Comparison of ENCODE assay signal across 17 cellular contexts in genomic region chr4:156595041-156595440, GRCh38.
"Had no signal": no experiment of that assay in that cellular context is flagged by ENCODE, and none has a peak within 500 bp of the region (broad histone marks: within the 10 kb centered on the region; RNA-seq: fewer than 3 reads in every experiment).

No MANE protein-coding gene starts in this region.

- H3K9me3 ChIP-seq: pancreas, sigmoid colon, thoracic aorta had no signal

- ATAC-seq: activated CD8-positive, alpha-beta T cell treated with anti-CD3 and anti-CD28 coated beads, Interleukin-2, amount 10 ng/mL, durations not matched to agents 7 days and 5 days; stimulated activated effector memory CD8-positive, alpha-beta T cell treated with anti-CD3 and anti-CD28 coated beads, Interleukin-12 subunit alpha, Interleukin-12 subunit beta, amount 100 ng/mL, for 72 hours had no signal

- DNase-seq: activated B cell treated with CpG ODN at 0.5 μM for 24 hours; activated CD4-positive, alpha-beta T cell treated with anti-CD3 and anti-CD28 coated beads for 48 hours; activated CD8-positive, alpha-beta memory T cell treated with anti-CD3 and anti-CD28 coated beads, Interleukin-2, amount 50 U/mL, for 4 hours; activated CD8-positive, alpha-beta T cell treated with anti-CD3 and anti-CD28 coated beads, Interleukin-2, amount 10 ng/mL, durations not matched to agents 7 days and 5 days; activated effector memory CD4-positive, alpha-beta T cell treated with anti-CD3 and anti-CD28 coated beads, Interleukin-2, amount 50 U/mL, for 16 hours; activated T-cell treated with anti-CD3 and anti-CD28 coated beads, Interleukin-2, amount 50 U/mL, for 48 hours; endodermal cell; glutamatergic neuron; stimulated activated CD4-positive, alpha-beta T cell treated with anti-CD3 and anti-CD28 coated beads, Interleukin-12 subunit alpha, Interleukin-12 subunit beta, amount 100 ng/mL, for 4 hours; T-helper 2 cell had no signal

- H3K4me3 Mint-ChIP-seq: activated B cell treated with CpG ODN at 0.5 μM for 24 hours; activated CD8-positive, alpha-beta T cell treated with anti-CD3 and anti-CD28 coated beads, Interleukin-2, amount 10 ng/mL, durations not matched to agents 7 days and 5 days; activated naive CD4-positive, alpha-beta T cell treated with anti-CD3 and anti-CD28 coated beads, Interleukin-2, amount 50 U/mL, for 24 hours; endodermal cell; neural progenitor cell; stimulated activated effector memory CD8-positive, alpha-beta T cell treated with anti-CD3 and anti-CD28 coated beads, Interleukin-12 subunit alpha, Interleukin-12 subunit beta, amount 100 ng/mL, for 72 hours had no signal

- FAIRE-seq: pancreas, TTC549 had no signal

- H3K36me3 Mint-ChIP-seq: activated naive CD4-positive, alpha-beta T cell treated with anti-CD3 and anti-CD28 coated beads, Interleukin-2, amount 50 U/mL, for 24 hours; neural progenitor cell; stimulated activated effector memory CD8-positive, alpha-beta T cell treated with anti-CD3 and anti-CD28 coated beads, Interleukin-12 subunit alpha, Interleukin-12 subunit beta, amount 100 ng/mL, for 72 hours had no signal

- H3K9ac ChIP-seq: neural progenitor cell had no signal

- H3K9me3 Mint-ChIP-seq: activated naive CD4-positive, alpha-beta T cell treated with anti-CD3 and anti-CD28 coated beads, Interleukin-2, amount 50 U/mL, for 24 hours; neural progenitor cell had no signal

- H3K4me3 ChIP-seq: neural progenitor cell, pancreas, sigmoid colon, thoracic aorta had no signal

- H3K36me3 ChIP-seq: neural progenitor cell, pancreas, sigmoid colon, thoracic aorta had no signal

- H3K27ac Mint-ChIP-seq: activated B cell treated with CpG ODN at 0.5 μM for 24 hours; activated CD8-positive, alpha-beta T cell treated with anti-CD3 and anti-CD28 coated beads, Interleukin-2, amount 10 ng/mL, durations not matched to agents 7 days and 5 days; activated naive CD4-positive, alpha-beta T cell treated with anti-CD3 and anti-CD28 coated beads, Interleukin-2, amount 50 U/mL, for 24 hours; endodermal cell; stimulated activated effector memory CD8-positive, alpha-beta T cell treated with anti-CD3 and anti-CD28 coated beads, Interleukin-12 subunit alpha, Interleukin-12 subunit beta, amount 100 ng/mL, for 72 hours had no signal

- H3K4me1 ChIP-seq: neural progenitor cell had no signal

- H3K27me3 Mint-ChIP-seq: activated B cell treated with CpG ODN at 0.5 μM for 24 hours; activated naive CD4-positive, alpha-beta T cell treated with anti-CD3 and anti-CD28 coated beads, Interleukin-2, amount 50 U/mL, for 24 hours had no signal

- H3K4me2 ChIP-seq: neural progenitor cell had no signal

- H3K4me1 Mint-ChIP-seq: activated B cell treated with CpG ODN at 0.5 μM for 24 hours; activated naive CD4-positive, alpha-beta T cell treated with anti-CD3 and anti-CD28 coated beads, Interleukin-2, amount 50 U/mL, for 24 hours; endodermal cell; stimulated activated effector memory CD8-positive, alpha-beta T cell treated with anti-CD3 and anti-CD28 coated beads, Interleukin-12 subunit alpha, Interleukin-12 subunit beta, amount 100 ng/mL, for 72 hours had no signal

- H3K27ac ChIP-seq: neural progenitor cell, pancreas, sigmoid colon, thoracic aorta had no signal

- H3K27me3 ChIP-seq: neural progenitor cell, pancreas, sigmoid colon had no signal
